In genomic region chrX:13898603-13899002, GRCh38 we compare ENCODE assay signal across 17 cellular contexts.
DNase-seq lines count a peak whose midpoint lies in the region; FAIRE-seq lines count a peak whose summit lies in the region.
"Had no signal": no experiment of that assay in that cellular context is flagged by ENCODE, and none has a peak within 500 bp of the region (broad histone marks: within the 10 kb centered on the region; RNA-seq: fewer than 3 reads in every experiment).

No MANE protein-coding gene starts in this region.

- no peaks in the 10 kb centered on the region for H3K9me3 ChIP-seq in small intestine (ENCODE audit: control insufficient read depth, low read depth)
- H3K9me3 ChIP-seq: adrenal gland, Caco-2, esophagus squamous epithelium had no signal

- intact Hi-C loops in activated naive CD4-positive, alpha-beta T cell treated with anti-CD3 and anti-CD28 coated beads for 36 hours (cut with micrococcal nuclease) = loop anchor here (1.0 to 5.0 kb wide), 4 partner anchors 129 to 241 kb away; no protein-coding TSS in a partner anchor

- H3K27me3 ChIP-seq in small intestine (ENCODE audit: control insufficient read depth in 2 of 2, insufficient read depth in 2 of 2, low read length in 2 of 2) = no peaks in the 10 kb centered on the region
- H3K27me3 ChIP-seq: esophagus squamous epithelium had no signal

- H3K36me3 ChIP-seq in small intestine (ENCODE audit: control insufficient read depth in 2 of 2, insufficient read depth in 2 of 2, low read length in 2 of 2) = no peaks in the 10 kb centered on the region
- H3K36me3 ChIP-seq: adrenal gland, esophagus squamous epithelium had no signal

- H3K4me1 Mint-ChIP-seq in activated naive CD4-positive, alpha-beta T cell treated with anti-CD3 and anti-CD28 coated beads for 36 hours (ENCODE audit: low read depth) = peaks cover 2% of the 10 kb centered on the region

- no peak overlapping the region for H3K4me3 ChIP-seq in small intestine (ENCODE audit: low read depth in 1 of 2, low read length in 2 of 2)
- H3K4me3 ChIP-seq: adrenal gland, coronary artery, esophagus squamous epithelium, lung had no signal

- 88 to 95% (median 95%) methylated on average over 4 of the region's 4 CpGs for WGBS in small intestine, 3 donors

- H3K27me3 Mint-ChIP-seq in activated naive CD4-positive, alpha-beta T cell treated with anti-CD3 and anti-CD28 coated beads for 36 hours (ENCODE audit: low read depth) = no peaks in the 10 kb centered on the region
- H3K27me3 Mint-ChIP-seq: stimulated activated naive CD8-positive, alpha-beta T cell treated with anti-CD3 and anti-CD28 coated beads, Interleukin-15, Interleukin-2, amounts not matched to agents 100 ng/mL and 50 ng/mL, for 24 hours had no signal

- no peaks in the 10 kb centered on the region for H3K36me3 Mint-ChIP-seq in activated naive CD4-positive, alpha-beta T cell treated with anti-CD3 and anti-CD28 coated beads for 36 hours (ENCODE audit: low read depth)

- CTCF ChIA-PET in activated naive CD4-positive, alpha-beta T cell treated with anti-CD3 and anti-CD28 coated beads for 36 hours (lab: Charles Lee) = interaction anchor here (1.4 kb wide), 1 partner anchor 134 kb away, joined by 7 read pairs; no protein-coding TSS in a partner anchor

- H3K9me3 Mint-ChIP-seq in activated naive CD4-positive, alpha-beta T cell treated with anti-CD3 and anti-CD28 coated beads for 36 hours = no peaks in the 10 kb centered on the region
- H3K9me3 Mint-ChIP-seq: stimulated activated naive CD8-positive, alpha-beta T cell treated with anti-CD3 and anti-CD28 coated beads, Interleukin-15, Interleukin-2, amounts not matched to agents 100 ng/mL and 50 ng/mL, for 24 hours had no signal

- H3K4me3 Mint-ChIP-seq in activated naive CD4-positive, alpha-beta T cell treated with anti-CD3 and anti-CD28 coated beads for 36 hours = no peak overlapping the region
- H3K4me3 Mint-ChIP-seq: nephron; stimulated activated naive CD8-positive, alpha-beta T cell treated with anti-CD3 and anti-CD28 coated beads, Interleukin-15, Interleukin-2, amounts not matched to agents 100 ng/mL and 50 ng/mL, for 24 hours had no signal

- no peak for FAIRE-seq in small intestine (lab: Jason Lieb, UNC)
- FAIRE-seq: HTR-8/SVneo had no signal

- H3K27ac Mint-ChIP-seq in activated naive CD4-positive, alpha-beta T cell treated with anti-CD3 and anti-CD28 coated beads for 36 hours = no peak overlapping the region
- H3K27ac Mint-ChIP-seq: stimulated activated naive CD8-positive, alpha-beta T cell treated with anti-CD3 and anti-CD28 coated beads, Interleukin-15, Interleukin-2, amounts not matched to agents 100 ng/mL and 50 ng/mL, for 24 hours had no signal

- peak overlapping the region; percentile 76 for H3K27ac ChIP-seq in caudate nucleus (ENCODE audit: low read depth, low read length)
- no peak overlapping the region for H3K27ac ChIP-seq in small intestine (ENCODE audit: low read depth in 1 of 2, low read length in 1 of 2)
- H3K27ac ChIP-seq: adrenal gland had no signal

- H3K4me1 ChIP-seq in small intestine (ENCODE audit: control insufficient read depth in 2 of 2, insufficient read depth in 1 of 2, low read depth in 1 of 2, low read length in 1 of 2) = no peaks in the 10 kb centered on the region
- H3K4me1 ChIP-seq: adrenal gland, Caco-2 had no signal

- DNase-seq in activated naive CD4-positive, alpha-beta T cell treated with anti-CD3 and anti-CD28 coated beads for 36 hours = peak; percentile 21
- no peak for DNase-seq in activated naive CD4-positive, alpha-beta T cell treated with Interleukin-2 at 50 U/mL for 16 hours
- DNase-seq in M059J (ENCODE audit: low read depth) (peak; percentile 21), caudate nucleus (lab: John Stamatoyannopoulos, UW) (peak in 12 of 61 donors; percentile 0 to 67 (median 4)), renal cortical epithelial cell (ENCODE audit: low read depth) (peak; percentile 22), KG1 (lab: John Stamatoyannopoulos, UW) (no peak), DMS153 treated with DMSO at 0.1 percent for 48 hours (lab: John Stamatoyannopoulos, UW; ENCODE audit: unreplicated experiment) (no peak), small intestine (no peak)
- DNase-seq: esophagus squamous epithelium, NCI-H2171 had no signal

Comparison
In these comparisons a context has a peak if more than half of its experiments do, and no peak if none do; other contexts are left out.
1. DNase-seq: peak in activated naive CD4-positive, alpha-beta T cell treated with anti-CD3 and anti-CD28 coated beads for 36 hours (single experiment), M059J (single experiment) and renal cortical epithelial cell (single experiment); none in activated naive CD4-positive, alpha-beta T cell treated with Interleukin-2 at 50 U/mL for 16 hours (single experiment), KG1 (single experiment), DMS153 treated with DMSO at 0.1 percent for 48 hours (single experiment) and small intestine (single experiment).